In the genomic region with DNA sequence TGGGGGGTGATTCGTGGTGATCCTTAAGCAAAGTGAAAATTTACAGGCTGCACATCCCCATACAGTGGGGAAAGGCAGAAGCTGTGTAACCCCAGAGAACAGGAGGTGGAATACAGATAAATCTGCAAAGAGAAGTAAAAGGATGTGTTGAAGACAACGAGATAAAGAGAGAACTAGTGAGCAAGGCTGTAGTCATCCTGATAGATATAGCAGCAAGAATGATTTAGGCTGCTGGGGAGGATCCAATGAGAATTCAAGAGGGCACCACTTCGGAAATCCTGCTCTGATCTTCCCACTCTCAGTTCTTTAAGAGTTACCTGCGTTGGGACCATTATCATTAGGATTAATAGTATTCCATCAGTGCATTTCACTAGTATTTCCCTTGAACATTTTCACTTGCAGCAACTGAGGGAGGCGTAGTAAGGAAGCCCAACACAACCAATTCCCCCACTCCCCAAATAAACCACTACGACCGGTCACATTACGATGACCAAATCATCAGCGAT, we compare ENCODE assay signal across 8 cellular contexts. TPM values are rescaled to one million over a fixed set of nuclear protein-coding genes. Genes with fewer than 3 reads are reported as not detected.
A peak's percentile ranks its signal among the peaks of the same experiment; 100 is the strongest.
DNase-seq lines count a peak whose midpoint lies in the region; ATAC-seq and TF ChIP-seq lines count a peak whose summit lies in the region.

Gene BRINP3 (minus strand): TSS at position 178 of the 506 bp plus-strand sequence.

- intact Hi-C loops in naive thymus-derived CD4-positive, alpha-beta T cell (cut with micrococcal nuclease), result loop anchor here in 1 of 2 donors (2.0 kb wide), 1 partner anchor 21 kb away; no protein-coding TSS in a partner anchor

- H3K4me1 ChIP-seq in ectodermal cell (ENCODE audit: control insufficient read depth, insufficient read depth, low read length), result peaks cover 8% of the 10 kb centered on the region
- no peaks in the 10 kb centered on the region for H3K4me1 ChIP-seq in naive thymus-derived CD4-positive, alpha-beta T cell (ENCODE audit: control insufficient read depth in 2 of 2, insufficient read depth in 2 of 2, low read length in 2 of 2)

- H4K20me1 ChIP-seq in neural cell (ENCODE audit: insufficient read depth), result no peaks in the 10 kb centered on the region

- CTCF ChIA-PET in BJ (lab: Yijun Ruan, JAX), result no interaction called here
- CTCF ChIA-PET in naive thymus-derived CD4-positive, alpha-beta T cell (lab: Charles Lee), result no interaction called here

- ATAC-seq in naive thymus-derived CD4-positive, alpha-beta T cell, result no peak

- no peak within 1 kb of the TSS for H3K27ac Mint-ChIP-seq in naive thymus-derived CD4-positive, alpha-beta T cell

- TF ChIP-seq EP300 in neural cell (conservative IDR thresholded peaks at IDR 0.05; ENCODE audit: poor library complexity, severe bottlenecking), result no peak

- peak within 1 kb of the TSS; percentile 60 for H3K9ac ChIP-seq in neural cell (ENCODE audit: low read length)

- DNase-seq in BJ (ENCODE audit: low read depth) (no peak), MG63 (no peak), epidermal melanocyte (ENCODE audit: insufficient read length, low spot score) (no peak), NCI-H187 treated with DMSO at 0.1 percent for 48 hours (lab: John Stamatoyannopoulos, UW) (no peak), iPS-NIHi7 (ENCODE audit: extremely low spot score) (no peak)
- no peak for DNase-seq in naive thymus-derived CD4-positive, alpha-beta T cell

- peaks cover 0 to 19% (median 7%) of the 10 kb centered on the region in 7 donors for H3K4me1 Mint-ChIP-seq in naive thymus-derived CD4-positive, alpha-beta T cell

- H3K27ac ChIP-seq in ectodermal cell (ENCODE audit: insufficient read depth, low read depth, low read length, poor library complexity, severe bottlenecking), result peak within 1 kb of the TSS; percentile 17
- H3K27ac ChIP-seq in neural cell (ENCODE audit: low read length), result peak within 1 kb of the TSS; percentile 59
- H3K27ac ChIP-seq in naive thymus-derived CD4-positive, alpha-beta T cell (ENCODE audit: low read depth, low read length), result no peak within 1 kb of the TSS

- peak within 1 kb of the TSS; percentile 46 for H2AFZ ChIP-seq in neural cell (ENCODE audit: low read depth, low read length)

- no peaks in the 10 kb centered on the region for H3K27me3 ChIP-seq in BJ (ENCODE audit: control insufficient read depth, insufficient read depth, low read length)
- H3K27me3 ChIP-seq in MG63, result no peaks in the 10 kb centered on the region; the same call in 1 of the 2 replicates
- peaks cover 43% of the 10 kb centered on the region for H3K27me3 ChIP-seq in ectodermal cell (ENCODE audit: control insufficient read depth, insufficient read depth, low read length, poor library complexity, severe bottlenecking)
- peaks cover 35% of the 10 kb centered on the region for H3K27me3 ChIP-seq in neural cell (ENCODE audit: insufficient read depth, low read depth, low read length)
- H3K27me3 ChIP-seq in naive thymus-derived CD4-positive, alpha-beta T cell (ENCODE audit: control insufficient read depth in 2 of 2, insufficient read depth in 2 of 2, low read length in 2 of 2), result no peaks in the 10 kb centered on the region

- no peaks in the 10 kb centered on the region for H3K9me3 ChIP-seq in MG63
- no peaks in the 10 kb centered on the region for H3K9me3 ChIP-seq in ectodermal cell (ENCODE audit: control insufficient read depth, low read length)
- H3K9me3 ChIP-seq in neural cell (ENCODE audit: low read length), result no peaks in the 10 kb centered on the region
- H3K9me3 ChIP-seq in naive thymus-derived CD4-positive, alpha-beta T cell (ENCODE audit: control insufficient read depth in 2 of 3, low read length in 3 of 3), result no peaks in the 10 kb centered on the region

- H3K4me3 ChIP-seq in BJ (ENCODE audit: low read depth, low read length), result 0 out of 2 replicates have a peak within 1 kb of the TSS, but pooled peaks have one; percentile 1
- peak within 1 kb of the TSS; percentile 55 for H3K4me3 ChIP-seq in MG63
- peak within 1 kb of the TSS; percentile 65 for H3K4me3 ChIP-seq in ectodermal cell (ENCODE audit: insufficient read depth, low read depth, low read length)
- H3K4me3 ChIP-seq in neural cell (ENCODE audit: low read length), result peak within 1 kb of the TSS; percentile 76
- no peak within 1 kb of the TSS for H3K4me3 ChIP-seq in naive thymus-derived CD4-positive, alpha-beta T cell (ENCODE audit: low read length)

- TF ChIP-seq CTCF in BJ (IDR thresholded peaks at IDR 0.05; ENCODE audit: insufficient read depth, low read depth, low read length) (no peak), neural cell (IDR thresholded peaks at IDR 0.05; ENCODE audit: poor library complexity, severe bottlenecking) (no peak)

- peak within 1 kb of the TSS in 4 of 10 donors; percentile 12 to 44 (median 24) for H3K4me3 Mint-ChIP-seq in naive thymus-derived CD4-positive, alpha-beta T cell

- H3F3A ChIP-seq in neural cell (ENCODE audit: insufficient read depth, low read length, poor library complexity, severe bottlenecking), result peaks cover 9% of the 10 kb centered on the region

- TF ChIP-seq RAD21 in neural cell (conservative IDR thresholded peaks at IDR 0.05), result no peak

- WGBS in ectodermal cell, 2 experiments, result 0 to 1% methylated on average over 9 of the region's 9 CpGs

- no peaks in the 10 kb centered on the region for H3K9me2 ChIP-seq in neural cell (ENCODE audit: insufficient read depth, low read length)

- peaks cover 0 to 24% (median 5%) of the 10 kb centered on the region in 11 donors for H3K9me3 Mint-ChIP-seq in naive thymus-derived CD4-positive, alpha-beta T cell

- no peaks in the 10 kb centered on the region for H3K79me2 ChIP-seq in neural cell (replicated peaks; ENCODE audit: insufficient read depth, low read length)

- peaks cover 25 to 44% (median 43%) of the 10 kb centered on the region in 5 donors for H3K27me3 Mint-ChIP-seq in naive thymus-derived CD4-positive, alpha-beta T cell

- POLR2A ChIA-PET in BJ (lab: Charles Lee), result no interaction called here
- POLR2A ChIA-PET in naive thymus-derived CD4-positive, alpha-beta T cell (lab: Charles Lee), result no interaction called here

- H3K4me2 ChIP-seq in neural cell (ENCODE audit: low read length), result peak within 1 kb of the TSS; percentile 74

- peaks cover 0 to 4% (median 0%) of the 10 kb centered on the region in 5 donors for H3K36me3 Mint-ChIP-seq in naive thymus-derived CD4-positive, alpha-beta T cell

- H3K36me3 ChIP-seq in BJ (ENCODE audit: control insufficient read depth, insufficient read depth, low read length), result no peaks in the 10 kb centered on the region
- no peaks in the 10 kb centered on the region for H3K36me3 ChIP-seq in MG63
- H3K36me3 ChIP-seq in ectodermal cell (ENCODE audit: control insufficient read depth, insufficient read depth, low read length), result no peaks in the 10 kb centered on the region
- no peaks in the 10 kb centered on the region for H3K36me3 ChIP-seq in neural cell (ENCODE audit: insufficient read depth, low read length)
- no peaks in the 10 kb centered on the region for H3K36me3 ChIP-seq in naive thymus-derived CD4-positive, alpha-beta T cell (ENCODE audit: control insufficient read depth in 2 of 3, insufficient read depth in 3 of 3, low read length in 3 of 3)

TF ChIP-seq in neural cell, 6 proteins besides CTCF, POLR2A, EP300 and RAD21:
- TF ChIP-seq TAF1 (IDR thresholded peaks at IDR 0.05; ENCODE audit: low read depth), result no peak
- TF ChIP-seq POLR2AphosphoS5 (IDR thresholded peaks at IDR 0.05), result no peak
- no peak for TF ChIP-seq SMC3 (conservative IDR thresholded peaks at IDR 0.05; ENCODE audit: poor library complexity)
- no peak for TF ChIP-seq MXI1 (conservative IDR thresholded peaks at IDR 0.05; ENCODE audit: poor library complexity, severe bottlenecking)
- no peak for TF ChIP-seq EZH2 (IDR thresholded peaks at IDR 0.05; ENCODE audit: borderline replicate concordance, insufficient read depth, low read length, poor library complexity, severe bottlenecking)
- no peak for TF ChIP-seq REST (IDR thresholded peaks at IDR 0.05; ENCODE audit: borderline replicate concordance)

RNA-seq across cellular contexts. Expression of gene BRINP3, which starts in this region (rescaled TPM):
- not detected in 2 replicates for polyA plus RNA-seq in BJ (2011; rRNA removed)
- not detected in 2 replicates for polyA minus RNA-seq in BJ (2011; rRNA and poly(A)+ RNA removed)
- total RNA-seq in MG63 (2014; rRNA removed; shearing (Covaris generic); ENCODE audit: low replicate concordance), result not detected in 2 replicates
- polyA plus RNA-seq in ectodermal cell (2013, experiment 1 of 4), result 0.52 TPM
- polyA plus RNA-seq in ectodermal cell (2013, experiment 2 of 4), result not detected
- not detected for polyA plus RNA-seq in ectodermal cell (2013, experiment 3 of 4)
- polyA plus RNA-seq in ectodermal cell (2013, experiment 4 of 4), result 0.20 TPM
- 3.7 and 7.7 TPM in 2 replicates for polyA plus RNA-seq in neural cell
- polyA minus RNA-seq in neural cell, result 18.7 and 20.7 TPM in 2 replicates
- total RNA-seq in naive thymus-derived CD4-positive, alpha-beta T cell, result not detected
- not detected for polyA plus RNA-seq in naive thymus-derived CD4-positive, alpha-beta T cell
